ENCODE assay signal across 1 cellular context in the genomic region with DNA sequence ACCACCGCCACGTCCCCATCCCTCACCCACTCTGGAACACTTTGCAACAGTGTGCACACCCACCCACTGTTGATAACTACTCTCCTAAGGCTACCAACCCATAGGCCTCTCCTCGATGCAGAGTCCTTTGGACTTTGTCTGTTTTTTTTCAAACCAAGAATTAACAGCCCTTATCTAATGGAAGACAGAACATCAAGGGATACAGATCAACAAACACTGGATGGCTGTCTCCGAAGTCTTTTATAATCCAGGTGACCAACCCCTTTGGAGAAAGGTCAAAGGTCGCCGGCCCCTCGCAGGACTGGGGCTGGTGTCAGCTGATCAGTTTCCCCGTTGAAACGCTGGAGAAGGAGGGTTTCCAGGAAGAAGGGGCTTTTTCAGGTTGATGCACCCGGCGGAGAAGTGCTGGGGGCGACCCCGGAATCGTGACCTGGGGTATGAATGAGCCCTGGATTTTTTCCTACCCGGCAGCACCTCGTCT.
TF ChIP-seq lines count a peak whose summit lies in the region.

No MANE protein-coding gene starts in this region.

TF ChIP-seq in H1, 55 proteins besides CTCF, POLR2A, EP300 and RAD21:
- TF ChIP-seq KDM4A (IDR thresholded peaks at IDR 0.05; ENCODE audit: low read depth, low read length, severe bottlenecking) (peak; percentile 24), SIRT6 (IDR thresholded peaks at IDR 0.05; ENCODE audit: low read length) (no peak), POU5F1 (IDR thresholded peaks at IDR 0.05; ENCODE audit: low read depth, low read length) (no peak)
